ENCODE assay signal across 13 cellular contexts in genomic region chr7:55527314-55527713, GRCh38. TPM values are rescaled to one million over a fixed set of nuclear protein-coding genes. Genes with fewer than 3 reads are reported as not detected.
A peak's percentile ranks its signal among the peaks of the same experiment; 100 is the strongest.
DNase-seq lines count a peak whose midpoint lies in the region; ATAC-seq and TF ChIP-seq lines count a peak whose summit lies in the region.
"Had no signal": no experiment of that assay in that cellular context is flagged by ENCODE, and none has a peak within 500 bp of the region (broad histone marks: within the 10 kb centered on the region; RNA-seq: fewer than 3 reads in every experiment).

No MANE protein-coding gene starts in this region.

- H4K20me1 ChIP-seq in smooth muscle cell (ENCODE audit: low read depth) = peaks cover 56% of the 10 kb centered on the region

- H3K4me3 Mint-ChIP-seq in IgD-negative memory B cell = peak overlapping the region; percentile 14 to 90 (median 64)
- H3K4me3 Mint-ChIP-seq: activated T-cell treated with anti-CD3 and anti-CD28 coated beads, Interleukin-2, amount 50 U/mL, for 4 hours had no signal

- H3K27me3 ChIP-seq in smooth muscle cell (ENCODE audit: low read depth) = no peaks in the 10 kb centered on the region
- H3K27me3 ChIP-seq: left lung had no signal

- DNase-seq in COLO668 (lab: John Stamatoyannopoulos, UW; ENCODE audit: unreplicated experiment) (peak; percentile 8), NCI-H82 treated with DMSO at 0.1 percent for 48 hours (lab: John Stamatoyannopoulos, UW; ENCODE audit: unreplicated experiment) (peak; percentile 22), islet precursor cell (peak; percentile 22), smooth muscle cell (lab: John Stamatoyannopoulos, UW; ENCODE audit: unreplicated experiment) (no peak)
- no peak for DNase-seq in stimulated activated CD4-positive, alpha-beta T cell treated with anti-CD3 and anti-CD28 coated beads, Interleukin-4, amount 100 ng/mL, for 4 hours
- DNase-seq: activated T-cell treated with anti-CD3 and anti-CD28 coated beads, Interleukin-2, amount 50 U/mL, for 4 hours; central memory CD4-positive, alpha-beta T cell; effector memory CD4-positive, alpha-beta T cell; left lung had no signal

- H3K27ac Mint-ChIP-seq in IgD-negative memory B cell = peak overlapping the region in 2 of 3 donors; percentile 42 to 76

- no peaks in the 10 kb centered on the region for H3K9me3 Mint-ChIP-seq in IgD-negative memory B cell
- H3K9me3 Mint-ChIP-seq: activated T-cell treated with anti-CD3 and anti-CD28 coated beads, Interleukin-2, amount 50 U/mL, for 4 hours had no signal

- H2AFZ ChIP-seq in smooth muscle cell (ENCODE audit: low read depth) = no peak overlapping the region

- no peaks in the 10 kb centered on the region for H3F3A ChIP-seq in smooth muscle cell (ENCODE audit: low read depth)

- H3K9ac ChIP-seq in smooth muscle cell (ENCODE audit: low read depth) = no peak overlapping the region

- no peaks in the 10 kb centered on the region for H3K27me3 Mint-ChIP-seq in IgD-negative memory B cell

- H3K4me1 ChIP-seq in smooth muscle cell (ENCODE audit: low read depth) = peaks cover 7% of the 10 kb centered on the region

- peaks cover 66 to 76% (median 68%) of the 10 kb centered on the region in 3 donors for H3K4me1 Mint-ChIP-seq in IgD-negative memory B cell

- H3K79me2 ChIP-seq in smooth muscle cell (ENCODE audit: low read depth) = peaks cover 17% of the 10 kb centered on the region

- no peaks in the 10 kb centered on the region for H3K36me3 ChIP-seq in smooth muscle cell (ENCODE audit: low read depth)
- H3K36me3 ChIP-seq: left lung had no signal

- WGBS in smooth muscle cell (ENCODE audit: low lambda C conversion rate) = 63% methylated on average over 4 of the region's 4 CpGs

- H3K9me3 ChIP-seq in smooth muscle cell (replicated peaks; ENCODE audit: low read depth) = no peaks in the 10 kb centered on the region
- H3K9me3 ChIP-seq: left lung had no signal

- no peak overlapping the region for H3K4me2 ChIP-seq in smooth muscle cell

- no peak for ATAC-seq in GM18858 (IDR thresholded peaks at IDR 0.05; ENCODE audit: unreplicated experiment)
- ATAC-seq in HG02884 (IDR thresholded peaks at IDR 0.05; ENCODE audit: unreplicated experiment) = no peak
- ATAC-seq: activated T-cell treated with anti-CD3 and anti-CD28 coated beads, Interleukin-2, amount 50 U/mL, for 4 hours had no signal

- peaks cover 1% of the 10 kb centered on the region for H3K36me3 Mint-ChIP-seq in IgD-negative memory B cell

- no peak overlapping the region for H3K4me3 ChIP-seq in smooth muscle cell
- H3K4me3 ChIP-seq: left lung, SK-N-MC had no signal

- TF ChIP-seq CTCF in smooth muscle cell (IDR thresholded peaks at IDR 0.05; ENCODE audit: borderline replicate concordance, insufficient read depth, poor library complexity, severe bottlenecking) = no peak

- H3K27ac ChIP-seq in smooth muscle cell (ENCODE audit: low read depth) = no peak overlapping the region
- H3K27ac ChIP-seq: left lung, SK-N-MC had no signal

RNA-seq across cellular contexts. Expression of gene VOPP1, which starts 45.0 kb away (rescaled TPM):
- polyA plus RNA-seq in IgD-negative memory B cell = 70.2 TPM
- total RNA-seq in smooth muscle cell = 25.8 and 26.6 TPM in 2 replicates
- 13.4 and 18.3 TPM in 2 replicates for polyA plus RNA-seq in smooth muscle cell

Comparison
In these comparisons a context has a peak if more than half of its experiments do, and no peak if none do; other contexts are left out.
1. DNase-seq: peak in COLO668 (single experiment), NCI-H82 treated with DMSO at 0.1 percent for 48 hours (single experiment) and islet precursor cell (single experiment); none in smooth muscle cell (single experiment) and stimulated activated CD4-positive, alpha-beta T cell treated with anti-CD3 and anti-CD28 coated beads, Interleukin-4, amount 100 ng/mL, for 4 hours (0 of 2).